12 cellular contexts compared by ENCODE assay signal in genomic region chr10:79237801-79238520, GRCh38.
DNase-seq lines count a peak whose midpoint lies in the region; ATAC-seq and TF ChIP-seq lines count a peak whose summit lies in the region.
"Had no signal": no experiment of that assay in that cellular context is flagged by ENCODE, and none has a peak within 500 bp of the region (broad histone marks: within the 10 kb centered on the region; RNA-seq: fewer than 3 reads in every experiment).

No MANE protein-coding gene starts in this region.

- H3K4me2 ChIP-seq in GM23338 (peak overlapping the region; percentile 46), hepatocyte (no peak overlapping the region), smooth muscle cell (no peak overlapping the region)

- H3K27me3 ChIP-seq in GM23338 (ENCODE audit: insufficient read depth) (peaks cover 90% of the 10 kb centered on the region), hepatocyte (no peaks in the 10 kb centered on the region), smooth muscle cell (ENCODE audit: low read depth) (no peaks in the 10 kb centered on the region)
- H3K27me3 ChIP-seq in CD8-positive, alpha-beta T cell (ENCODE audit: insufficient read depth, low read length) = no peaks in the 10 kb centered on the region
- H3K27me3 ChIP-seq: ovary had no signal

- no peak overlapping the region for H3K4me3 ChIP-seq in GM23338
- no peak overlapping the region for H3K4me3 ChIP-seq in hepatocyte
- no peak overlapping the region for H3K4me3 ChIP-seq in smooth muscle cell
- H3K4me3 ChIP-seq in CD8-positive, alpha-beta T cell (ENCODE audit: low read depth, low read length) = no peak overlapping the region
- H3K4me3 ChIP-seq: ovary had no signal

- ATAC-seq in GM23338 (no peak), left colon (no peak), GM18909 (IDR thresholded peaks at IDR 0.05; ENCODE audit: poor library complexity, unreplicated experiment) (no peak), HG03280 (IDR thresholded peaks at IDR 0.05; ENCODE audit: unreplicated experiment) (no peak)
- no peak for ATAC-seq in CD8-positive, alpha-beta T cell

- DNase-seq in GM23338 (ENCODE audit: low spot score) (no peak), UCSD-AML1 (lab: John Stamatoyannopoulos, UW; ENCODE audit: unreplicated experiment) (peak; percentile 40), hepatocyte (ENCODE audit: low spot score) (no peak), smooth muscle cell (lab: John Stamatoyannopoulos, UW; ENCODE audit: unreplicated experiment) (no peak), left colon (no peak)
- DNase-seq in CD8-positive, alpha-beta T cell = no peak
- DNase-seq: amniotic stem cell; NK-92 treated with Interleukin-12 subunit alpha and Interleukin-12 subunit beta, amount 100 ng/mL, for 24 hours; ovary had no signal

- H3K4me3 Mint-ChIP-seq in GM23338 = peak overlapping the region; percentile 26; the same call in 1 of the 3 replicates
- H3K4me3 Mint-ChIP-seq in CD8-positive, alpha-beta T cell = no peak overlapping the region

- peaks cover 68% of the 10 kb centered on the region for H3K4me1 Mint-ChIP-seq in GM23338
- H3K4me1 Mint-ChIP-seq in CD8-positive, alpha-beta T cell (ENCODE audit: low read depth) = peaks cover 11% of the 10 kb centered on the region

- H3K9ac ChIP-seq in smooth muscle cell (ENCODE audit: low read depth) = no peak overlapping the region

- peaks cover 6% of the 10 kb centered on the region for H3K36me3 Mint-ChIP-seq in GM23338 (ENCODE audit: low read depth)
- H3K36me3 Mint-ChIP-seq in CD8-positive, alpha-beta T cell = no peaks in the 10 kb centered on the region

- H3K4me1 ChIP-seq in GM23338 (ENCODE audit: insufficient read depth) (peaks cover 53% of the 10 kb centered on the region), hepatocyte (ENCODE audit: insufficient read depth) (peaks cover 40% of the 10 kb centered on the region), smooth muscle cell (ENCODE audit: low read depth) (peaks cover 54% of the 10 kb centered on the region)
- peaks cover 6% of the 10 kb centered on the region for H3K4me1 ChIP-seq in CD8-positive, alpha-beta T cell (ENCODE audit: insufficient read depth, low read length)

- intact Hi-C loops in left colon (cut with DNase I, micrococcal nuclease) = no loop called here
- intact Hi-C loops in CD8-positive, alpha-beta T cell (cut with DNase I, micrococcal nuclease) = no loop called here

- 58% methylated on average over 13 of the region's 15 CpGs for WGBS in hepatocyte (ENCODE audit: low lambda C conversion rate, missing lambda C conversion rate)
- 70% methylated on average over 14 of the region's 15 CpGs for WGBS in smooth muscle cell (ENCODE audit: low lambda C conversion rate)

- H2AFZ ChIP-seq in GM23338 = no peak overlapping the region
- H2AFZ ChIP-seq in hepatocyte = no peak overlapping the region
- no peak overlapping the region for H2AFZ ChIP-seq in smooth muscle cell (ENCODE audit: low read depth)

- H3K9me3 ChIP-seq in hepatocyte (ENCODE audit: low read depth) (no peaks in the 10 kb centered on the region), smooth muscle cell (replicated peaks; ENCODE audit: low read depth) (no peaks in the 10 kb centered on the region)
- no peaks in the 10 kb centered on the region for H3K9me3 ChIP-seq in CD8-positive, alpha-beta T cell (ENCODE audit: low read length)
- H3K9me3 ChIP-seq: Caco-2, ovary had no signal

- no peaks in the 10 kb centered on the region for H3K9me2 ChIP-seq in GM23338 (ENCODE audit: insufficient read depth)
- no peaks in the 10 kb centered on the region for H3K9me2 ChIP-seq in hepatocyte (replicated peaks; ENCODE audit: insufficient read depth)

- no peak overlapping the region for H3K27ac ChIP-seq in GM23338 (ENCODE audit: low read depth)
- peak overlapping the region; percentile 57 for H3K27ac ChIP-seq in hepatocyte
- H3K27ac ChIP-seq in smooth muscle cell (ENCODE audit: low read depth) = peak overlapping the region; percentile 63
- H3K27ac ChIP-seq in CD8-positive, alpha-beta T cell (ENCODE audit: low read depth, low read length) = no peak overlapping the region
- H3K27ac ChIP-seq: ovary had no signal

- H3K36me3 ChIP-seq in GM23338 (ENCODE audit: insufficient read depth) = no peaks in the 10 kb centered on the region
- H3K36me3 ChIP-seq in hepatocyte (replicated peaks; ENCODE audit: insufficient read depth, low read depth) = no peaks in the 10 kb centered on the region
- H3K36me3 ChIP-seq in smooth muscle cell (ENCODE audit: low read depth) = no peaks in the 10 kb centered on the region
- no peaks in the 10 kb centered on the region for H3K36me3 ChIP-seq in CD8-positive, alpha-beta T cell (ENCODE audit: insufficient read depth, low read length)
- H3K36me3 ChIP-seq: ovary had no signal

- peaks cover 84% of the 10 kb centered on the region for H3K27me3 Mint-ChIP-seq in GM23338 (ENCODE audit: insufficient read depth, low read depth, poor library complexity)
- H3K27me3 Mint-ChIP-seq in CD8-positive, alpha-beta T cell (ENCODE audit: low read depth) = no peaks in the 10 kb centered on the region

- no peaks in the 10 kb centered on the region for H3K9me3 Mint-ChIP-seq in GM23338
- no peaks in the 10 kb centered on the region for H3K9me3 Mint-ChIP-seq in CD8-positive, alpha-beta T cell

- H3K79me2 ChIP-seq in GM23338 (replicated peaks; ENCODE audit: insufficient read depth) = no peaks in the 10 kb centered on the region
- peaks cover 28% of the 10 kb centered on the region for H3K79me2 ChIP-seq in hepatocyte
- peaks cover 8% of the 10 kb centered on the region for H3K79me2 ChIP-seq in smooth muscle cell (ENCODE audit: low read depth)

- TF ChIP-seq CTCF in GM23338 (conservative IDR thresholded peaks at IDR 0.05; ENCODE audit: low read depth in 2 of 2) = no peak
- TF ChIP-seq CTCF in hepatocyte (IDR thresholded peaks at IDR 0.05; ENCODE audit: poor library complexity) = no peak
- TF ChIP-seq CTCF in smooth muscle cell (IDR thresholded peaks at IDR 0.05; ENCODE audit: borderline replicate concordance, insufficient read depth, poor library complexity, severe bottlenecking) = no peak
- TF ChIP-seq CTCF in CD8-positive, alpha-beta T cell (IDR thresholded peaks at IDR 0.05) = no peak

- POLR2A ChIA-PET in CD8-positive, alpha-beta T cell (lab: Charles Lee) = no interaction called here

- H3F3A ChIP-seq in GM23338 (replicated peaks; ENCODE audit: low read depth) (peaks cover 9% of the 10 kb centered on the region; the same call in 1 of the 2 replicates), smooth muscle cell (ENCODE audit: low read depth) (peaks cover 11% of the 10 kb centered on the region)

- H4K20me1 ChIP-seq in GM23338 (replicated peaks; ENCODE audit: insufficient read depth) (peaks cover 53% of the 10 kb centered on the region), hepatocyte (ENCODE audit: insufficient read depth, poor library complexity, severe bottlenecking) (peaks cover 65% of the 10 kb centered on the region), smooth muscle cell (ENCODE audit: low read depth) (peaks cover 95% of the 10 kb centered on the region)

- CTCF ChIA-PET in CD8-positive, alpha-beta T cell (lab: Charles Lee) = no interaction called here

- H3K27ac Mint-ChIP-seq in GM23338 = no peak overlapping the region
- H3K27ac Mint-ChIP-seq in CD8-positive, alpha-beta T cell = no peak overlapping the region

TF ChIP-seq in GM23338, 12 proteins besides CTCF, POLR2A, EP300 and RAD21:
- TF ChIP-seq ZNF114 (CRISPR knock-in tag; IDR thresholded peaks at IDR 0.05) (no peak), POLR2AphosphoS5 (IDR thresholded peaks at IDR 0.05; ENCODE audit: low read depth) (no peak)
- TF ChIP-seq, protein P1, sequence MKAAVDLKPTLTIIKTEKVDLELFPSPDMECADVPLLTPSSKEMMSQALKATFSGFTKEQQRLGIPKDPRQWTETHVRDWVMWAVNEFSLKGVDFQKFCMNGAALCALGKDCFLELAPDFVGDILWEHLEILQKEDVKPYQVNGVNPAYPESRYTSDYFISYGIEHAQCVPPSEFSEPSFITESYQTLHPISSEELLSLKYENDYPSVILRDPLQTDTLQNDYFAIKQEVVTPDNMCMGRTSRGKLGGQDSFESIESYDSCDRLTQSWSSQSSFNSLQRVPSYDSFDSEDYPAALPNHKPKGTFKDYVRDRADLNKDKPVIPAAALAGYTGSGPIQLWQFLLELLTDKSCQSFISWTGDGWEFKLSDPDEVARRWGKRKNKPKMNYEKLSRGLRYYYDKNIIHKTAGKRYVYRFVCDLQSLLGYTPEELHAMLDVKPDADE (IDR thresholded peaks at IDR 0.05) = no peak
TF ChIP-seq in GM23338: peak in this region for 0.

Comparison
In these comparisons a context has a peak if more than half of its experiments do, and no peak if none do; other contexts are left out.
1. H3K27ac ChIP-seq: peak in hepatocyte (single experiment) and smooth muscle cell (single experiment); none in GM23338 (single experiment) and CD8-positive, alpha-beta T cell (single experiment).